In genomic region chr7:98137826-98138151, GRCh38 we compare ENCODE assay signal across 1 cellular context.
TF ChIP-seq lines count a peak whose summit lies in the region.

No MANE protein-coding gene starts in this region.

TF ChIP-seq in K562, 482 proteins besides CTCF, POLR2A, EP300 and RAD21:
- TF ChIP-seq ZBTB40 (IDR thresholded peaks at IDR 0.05) = no peak; the same call in 1 of the 2 replicates
- TF ChIP-seq ZBTB40 (CRISPR knock-in tag; IDR thresholded peaks at IDR 0.05) = peak; percentile 0; the same call in 1 of the 2 replicates
- TF ChIP-seq ZNF785 (CRISPR knock-in tag; IDR thresholded peaks at IDR 0.05) = no peak
- TF ChIP-seq E2F6 (IDR thresholded peaks at IDR 0.05; ENCODE audit: borderline replicate concordance in 1 of 2, extremely low read depth in 1 of 2, insufficient read depth in 1 of 2, insufficient read length in 1 of 2, low read depth in 1 of 2, low read length in 1 of 2, poor library complexity in 1 of 2, severe bottlenecking in 1 of 2) = no peak
